14 cellular contexts compared by ENCODE assay signal in the genomic region with DNA sequence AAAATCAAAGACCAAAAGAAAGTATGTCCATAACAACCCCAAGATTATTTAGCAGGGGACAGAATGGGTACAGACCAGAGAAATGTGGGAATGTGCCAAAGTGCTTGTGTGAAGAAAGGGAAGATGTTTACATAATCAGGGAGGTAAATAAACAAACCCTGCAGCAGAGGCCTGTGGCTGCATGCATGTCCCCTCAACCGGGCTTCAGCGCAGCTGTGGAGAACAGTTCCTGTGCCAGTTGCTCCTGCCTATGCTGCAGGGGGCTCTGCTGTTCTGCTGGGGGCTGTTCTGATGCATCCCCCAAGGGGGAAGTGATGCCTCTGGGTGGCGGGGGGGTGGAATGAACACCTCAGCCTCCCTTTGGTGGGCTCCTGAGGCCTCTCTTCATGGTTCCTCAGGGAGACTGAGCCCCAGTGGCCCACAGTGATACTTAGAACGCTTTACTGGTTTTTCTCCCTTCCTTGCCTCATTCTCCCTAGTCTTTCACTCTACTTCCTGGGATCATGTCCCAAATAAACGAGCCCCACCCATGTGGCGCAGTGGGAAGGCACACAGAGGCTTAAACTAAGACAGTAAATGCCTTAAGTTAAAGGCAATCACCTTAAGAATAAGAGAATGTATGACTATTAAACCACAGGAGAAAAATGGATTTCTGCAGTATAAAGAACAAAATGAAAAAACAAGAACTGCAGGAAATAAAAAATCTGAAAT. TPM values are rescaled to one million over a fixed set of nuclear protein-coding genes. Genes with fewer than 3 reads are reported as not detected.
DNase-seq lines count a peak whose midpoint lies in the region; ATAC-seq and TF ChIP-seq lines count a peak whose summit lies in the region.
"Had no signal": no experiment of that assay in that cellular context is flagged by ENCODE, and none has a peak within 500 bp of the region (broad histone marks: within the 10 kb centered on the region; RNA-seq: fewer than 3 reads in every experiment).

No MANE protein-coding gene starts in this region.

- no peak for TF ChIP-seq CTCF in DND-41 (IDR thresholded peaks at IDR 0.05; ENCODE audit: borderline replicate concordance, extremely low read depth, low read length, poor library complexity, severe bottlenecking)

- H3K27me3 ChIP-seq in DND-41 (ENCODE audit: insufficient read depth, low read length, poor library complexity) (no peaks in the 10 kb centered on the region), MG63 (no peaks in the 10 kb centered on the region)
- H3K27me3 ChIP-seq: suprapubic skin had no signal

- H3K9me3 ChIP-seq in DND-41 (ENCODE audit: insufficient read depth, low read length, severe bottlenecking): no peaks in the 10 kb centered on the region
- no peaks in the 10 kb centered on the region for H3K9me3 ChIP-seq in MG63
- H3K9me3 ChIP-seq: psoas muscle, suprapubic skin had no signal

- no peaks in the 10 kb centered on the region; the same call in 1 of the 2 replicates for H4K20me1 ChIP-seq in DND-41 (ENCODE audit: insufficient read depth, low read length)

- intact Hi-C loops in sciatic nerve (cut with DNase I): no loop called here

- H2AFZ ChIP-seq in DND-41 (ENCODE audit: low read depth, low read length): no peak overlapping the region

- no peak overlapping the region for H3K9ac ChIP-seq in DND-41 (ENCODE audit: low read depth, low read length)

- H3K4me1 ChIP-seq in DND-41 (ENCODE audit: insufficient read depth, low read length): no peaks in the 10 kb centered on the region
- H3K4me1 ChIP-seq: psoas muscle, suprapubic skin had no signal

- ATAC-seq in DND-41 (ENCODE audit: insufficient read depth, low read depth) (peak; percentile 33; the same call in 2 of the 3 replicates), sciatic nerve (peak; percentile 75), GM21576 (IDR thresholded peaks at IDR 0.05; ENCODE audit: unreplicated experiment) (no peak)
- ATAC-seq: psoas muscle had no signal

- H3K4me2 ChIP-seq in DND-41 (ENCODE audit: insufficient read depth, low read length): no peak overlapping the region

- peaks cover 2% of the 10 kb centered on the region; the same call in 1 of the 2 replicates for H3K36me3 ChIP-seq in DND-41 (ENCODE audit: insufficient read depth, low read length)
- H3K36me3 ChIP-seq in MG63: peaks cover 6% of the 10 kb centered on the region
- H3K36me3 ChIP-seq: suprapubic skin had no signal

- H3K27ac ChIP-seq in DND-41 (ENCODE audit: low read length): no peak overlapping the region
- H3K27ac ChIP-seq: psoas muscle, suprapubic skin had no signal

- no peak overlapping the region for H3K4me3 ChIP-seq in DND-41 (ENCODE audit: low read depth in 1 of 2, low read length in 2 of 2)
- H3K4me3 ChIP-seq in MG63: no peak overlapping the region
- H3K4me3 ChIP-seq: psoas muscle, suprapubic skin had no signal

- in situ Hi-C loops in ACHN (cut with HindIII; ENCODE audit: low pct_ligation_motif_present, low pct_unique_long_range_greater_than_20kb, low sequenced_read_pairs): loop anchor here (25.0 kb wide), 1 partner anchor 113 kb away; a partner anchor contains a TSS

- 0 out of 2 replicates have a peak, but pooled peaks cover 2% of the 10 kb centered on the region for H3K79me2 ChIP-seq in DND-41 (ENCODE audit: insufficient read depth, low read length)

- DNase-seq in DND-41: no peak
- peak; percentile 4 for DNase-seq in MG63
- peak; percentile 51 for DNase-seq in fibroblast of peridontal ligament (ENCODE audit: extremely low read depth)
- no peak for DNase-seq in sciatic nerve (ENCODE audit: low spot score)
- DNase-seq in activated gamma-delta T cell (lab: John Stamatoyannopoulos, UW): no peak
- DNase-seq in ACHN: no peak
- DNase-seq in SHP77 treated with DMSO at 0.1 percent for 48 hours (lab: John Stamatoyannopoulos, UW): no peak
- DNase-seq: CD4-positive, CD25-positive, alpha-beta regulatory T cell; central memory CD4-positive, alpha-beta T cell; GOT3; NCI-H1105; psoas muscle had no signal

RNA-seq across cellular contexts. Expression of a gene that starts 23.0 kb away (rescaled TPM):
- 15.5 and 21.1 TPM in 2 replicates for total RNA-seq in MG63 (2014; rRNA removed; shearing (Covaris generic); ENCODE audit: low replicate concordance)
- total RNA-seq in sciatic nerve: 28.4 TPM

RNA-seq across cellular contexts. Expression of a gene that starts 27.0 kb away (rescaled TPM):
- 12.3 and 14.3 TPM in 2 replicates for total RNA-seq in MG63 (2014; rRNA removed; shearing (Covaris generic); ENCODE audit: low replicate concordance)
- total RNA-seq in sciatic nerve: 6.1 TPM

Comparison
In these comparisons a context has a peak if more than half of its experiments do, and no peak if none do; other contexts are left out.
1. DNase-seq: peak in MG63 (single experiment) and fibroblast of peridontal ligament (single experiment); none in DND-41 (single experiment), sciatic nerve (single experiment), activated gamma-delta T cell (single experiment), ACHN (single experiment) and SHP77 treated with DMSO at 0.1 percent for 48 hours (single experiment).